10 cellular contexts compared by ENCODE assay signal in the genomic region with DNA sequence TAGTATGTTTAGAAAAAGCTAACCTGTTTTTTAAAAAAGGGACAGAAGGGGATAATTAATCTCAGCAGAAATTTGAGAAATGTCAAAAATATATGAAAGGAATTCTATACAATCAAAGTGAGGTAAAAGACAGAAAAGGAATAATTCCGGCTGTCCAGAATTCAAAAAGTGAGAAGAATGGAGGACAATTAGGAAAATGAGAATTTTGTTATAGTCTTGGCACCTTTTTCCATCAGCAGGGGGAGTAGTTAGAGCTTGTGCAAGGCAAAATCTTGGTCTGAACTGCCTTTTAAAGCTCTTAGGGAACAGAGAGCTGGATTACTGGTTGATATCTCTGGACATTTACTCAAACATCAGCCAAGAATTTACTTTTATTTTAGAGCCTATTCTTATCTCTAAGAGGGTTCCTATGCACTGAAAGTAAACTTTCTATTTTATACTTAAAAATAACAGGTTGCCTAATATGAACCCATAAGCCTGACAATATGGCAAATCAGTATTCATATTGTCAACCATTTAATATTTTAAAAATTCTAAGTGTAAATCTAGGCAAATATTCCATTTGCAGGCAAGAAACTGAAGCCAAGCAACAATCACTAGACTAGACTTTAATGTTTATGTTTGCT.
DNase-seq lines count a peak whose midpoint lies in the region; FAIRE-seq and TF ChIP-seq lines count a peak whose summit lies in the region.
"Had no signal": no experiment of that assay in that cellular context is flagged by ENCODE, and none has a peak within 500 bp of the region (broad histone marks: within the 10 kb centered on the region; RNA-seq: fewer than 3 reads in every experiment).

No MANE protein-coding gene starts in this region.

- H3K79me2 ChIP-seq in H1 (ENCODE audit: control insufficient read depth in 1 of 2, insufficient read depth in 2 of 2, low read length in 2 of 2): no peaks in the 10 kb centered on the region

- no peak overlapping the region for H4K91ac ChIP-seq in H1 (replicated peaks; ENCODE audit: insufficient read length, low read length)

- no peak overlapping the region for H3K18ac ChIP-seq in H1 (ENCODE audit: extremely low read depth, low read length)

- H2BK12ac ChIP-seq in H1 (ENCODE audit: low read depth, low read length): no peak overlapping the region

- POLR2A ChIA-PET in H1 (lab: Charles Lee; ENCODE audit: partially characterized antibody): no interaction called here

- no peak overlapping the region for H2BK5ac ChIP-seq in H1 (ENCODE audit: low read depth, low read length)

- H4K8ac ChIP-seq in H1 (ENCODE audit: extremely low read depth, insufficient read depth, low read length): no peak overlapping the region

- no peaks in the 10 kb centered on the region for H4K20me1 ChIP-seq in H1 (replicated peaks in 1 of 2; ENCODE audit: control insufficient read depth in 1 of 2, insufficient read depth in 2 of 2, low read length in 2 of 2)
- H4K20me1 ChIP-seq: BLaER1 treated with 17β-estradiol and CSF1 and Interleukin-3, amounts not matched to agents 10 nM and 100 nM had no signal

- peak in 2 of 3 experiments; percentile 49 to 63; a peak in 2 of 4 replicates for TF ChIP-seq CTCF in H1 (IDR thresholded peaks at IDR 0.05; ENCODE audit: control extremely low read depth in 1 of 3, insufficient read depth in 1 of 3, low read depth in 1 of 3, low read length in 3 of 3)
- peak; percentile 78 for TF ChIP-seq CTCF in osteocyte (IDR thresholded peaks at IDR 0.05)
- peak in 1 of 2 donors; percentile 48 for TF ChIP-seq CTCF in suprapubic skin (IDR thresholded peaks at IDR 0.05)

- H3K4me2 ChIP-seq in H1 (ENCODE audit: insufficient read depth in 1 of 2, low read depth in 2 of 2, low read length in 2 of 2): no peak overlapping the region
- H3K4me2 ChIP-seq: BLaER1 treated with 17β-estradiol and CSF1 and Interleukin-3, amounts not matched to agents 10 nM and 100 nM had no signal

- H4K5ac ChIP-seq in H1 (ENCODE audit: insufficient read length, low read depth, low read length): no peak overlapping the region

- no peak overlapping the region for H3K27ac ChIP-seq in H1 (ENCODE audit: low read depth, low read length)
- no peak overlapping the region for H3K27ac ChIP-seq in suprapubic skin
- H3K27ac ChIP-seq: BLaER1 treated with 17β-estradiol and CSF1 and Interleukin-3, amounts not matched to agents 10 nM and 100 nM; skin epidermis had no signal

- H3K9me3 ChIP-seq in H1 (ENCODE audit: insufficient read depth in 2 of 2, low read depth in 1 of 2, low read length in 1 of 2) (no peaks in the 10 kb centered on the region), suprapubic skin (no peaks in the 10 kb centered on the region)
- H3K9me3 ChIP-seq: BLaER1 treated with 17β-estradiol and CSF1 and Interleukin-3, amounts not matched to agents 10 nM and 100 nM had no signal

- H3K4me3 ChIP-seq in H1 (ENCODE audit: extremely low read depth in 1 of 4, insufficient read depth in 2 of 4, low read depth in 3 of 4, low read length in 4 of 4) (no peak overlapping the region), suprapubic skin (no peak overlapping the region)
- H3K4me3 ChIP-seq: BLaER1 treated with 17β-estradiol and CSF1 and Interleukin-3, amounts not matched to agents 10 nM and 100 nM; skin epidermis had no signal

- no peak for TF ChIP-seq EP300 in H1 (IDR thresholded peaks at IDR 0.05; ENCODE audit: borderline replicate concordance in 1 of 2, low read depth in 2 of 2, low read length in 2 of 2)
- TF ChIP-seq EP300 in suprapubic skin (IDR thresholded peaks at IDR 0.05): no peak

- H3K23ac ChIP-seq in H1 (ENCODE audit: insufficient read length): no peak overlapping the region

- no peak overlapping the region for H2BK20ac ChIP-seq in H1 (ENCODE audit: low read length)

- H3K27me3 Mint-ChIP-seq in osteocyte (ENCODE audit: unreplicated experiment): no peaks in the 10 kb centered on the region

- H3K4me1 Mint-ChIP-seq in osteocyte (ENCODE audit: unreplicated experiment): peaks cover 21% of the 10 kb centered on the region

- no peak overlapping the region for H3K9ac ChIP-seq in H1 (replicated peaks in 1 of 4; ENCODE audit: extremely low read depth in 1 of 4, low read depth in 3 of 4, low read length in 3 of 4)
- H3K9ac ChIP-seq: BLaER1 treated with 17β-estradiol and CSF1 and Interleukin-3, amounts not matched to agents 10 nM and 100 nM had no signal

- H3K4me3 Mint-ChIP-seq in osteocyte (ENCODE audit: unreplicated experiment): no peak overlapping the region

- no peak overlapping the region for H3K56ac ChIP-seq in H1 (replicated peaks; ENCODE audit: insufficient read length, low read depth, low read length)

- no peaks in the 10 kb centered on the region for H3K36me3 Mint-ChIP-seq in osteocyte (ENCODE audit: unreplicated experiment)

- FAIRE-seq in H1 (lab: Jason Lieb, UNC): no peak

- TF ChIP-seq RAD21 in H1 (IDR thresholded peaks at IDR 0.05 in 1 of 2, conservative IDR thresholded peaks at IDR 0.05 in 1 of 2; ENCODE audit: low read depth in 2 of 2, low read length in 2 of 2): peak; percentile 42 to 55

- H2AFZ ChIP-seq in H1 (ENCODE audit: low read length): no peak overlapping the region

- H2BK120ac ChIP-seq in H1 (replicated peaks; ENCODE audit: low read depth, low read length): no peak overlapping the region

- no peak overlapping the region for H3K14ac ChIP-seq in H1 (ENCODE audit: insufficient read length)

- no peaks in the 10 kb centered on the region for H3K4me1 ChIP-seq in H1 (replicated peaks in 1 of 4; ENCODE audit: control insufficient read depth in 3 of 4, insufficient read depth in 4 of 4, low read length in 3 of 4)
- H3K4me1 ChIP-seq in suprapubic skin: peaks cover 5% of the 10 kb centered on the region

- no peak overlapping the region for H2BK15ac ChIP-seq in H1 (ENCODE audit: low read length)

- TF ChIP-seq POLR2A in H1 (IDR thresholded peaks at IDR 0.05; ENCODE audit: control extremely low read depth in 1 of 2, low read depth in 2 of 2, low read length in 2 of 2): no peak
- TF ChIP-seq POLR2A in suprapubic skin (IDR thresholded peaks at IDR 0.05): no peak

- no peaks in the 10 kb centered on the region for H3K27me3 ChIP-seq in H1 (replicated peaks in 1 of 4; ENCODE audit: control insufficient read depth in 3 of 4, extremely low read depth in 1 of 4, insufficient read depth in 3 of 4, low read length in 3 of 4)
- no peaks in the 10 kb centered on the region for H3K27me3 ChIP-seq in suprapubic skin
- H3K27me3 ChIP-seq: BLaER1 treated with 17β-estradiol and CSF1 and Interleukin-3, amounts not matched to agents 10 nM and 100 nM had no signal

- H3K23me2 ChIP-seq in H1 (ENCODE audit: low read depth, low read length): no peaks in the 10 kb centered on the region

- H3K27ac Mint-ChIP-seq in osteocyte (ENCODE audit: unreplicated experiment): no peak overlapping the region

- WGBS in H1 (ENCODE audit: extremely low coverage in 1 of 2, insufficient coverage in 1 of 2, insufficient read length in 1 of 2, insufficient replicate concordance in 2 of 2, low coverage in 1 of 2, low lambda C conversion rate in 2 of 2, missing lambda C conversion rate in 1 of 2), 2 experiments: 78% methylated on average over 1 of the region's 1 CpG; no CpG with 5 or more reads in 1 of the 2 experiments
- WGBS in suprapubic skin: 68% methylated on average over 1 of the region's 1 CpG

- DNase-seq in NCI-H146 (lab: John Stamatoyannopoulos, UW): peak; percentile 2
- DNase-seq in NCI-H146 treated with DMSO at 0.1 percent for 48 hours (lab: John Stamatoyannopoulos, UW; ENCODE audit: unreplicated experiment): no peak
- peak; percentile 46 for DNase-seq in NCI-H460 (ENCODE audit: extremely low read depth, low read depth)
- no peak for DNase-seq in H1 (ENCODE audit: low read depth in 1 of 2, low spot score in 2 of 2)
- no peak for DNase-seq in osteocyte (ENCODE audit: extremely low spot score, unreplicated experiment)
- DNase-seq in suprapubic skin (ENCODE audit: low spot score in 2 of 2): no peak
- DNase-seq in NCI-H2029 treated with DMSO at 0.1 percent for 48 hours (lab: John Stamatoyannopoulos, UW): no peak
- DNase-seq in NCI-H526 treated with DMSO at 0.1 percent for 48 hours (lab: John Stamatoyannopoulos, UW): no peak

- H3K36me3 ChIP-seq in H1 (ENCODE audit: control insufficient read depth in 2 of 4, insufficient read depth in 4 of 4, low read length in 3 of 4) (no peaks in the 10 kb centered on the region), suprapubic skin (no peaks in the 10 kb centered on the region)
- H3K36me3 ChIP-seq: BLaER1 treated with 17β-estradiol and CSF1 and Interleukin-3, amounts not matched to agents 10 nM and 100 nM had no signal

- CTCF ChIA-PET in H1 (lab: Charles Lee; ENCODE audit: partially characterized antibody): interaction anchor here (0.8 to 11.2 kb wide), 18 partner anchors 9 to 578 kb away, joined by 3 to 151 read pairs (median 4); no protein-coding TSS in a partner anchor

- no peaks in the 10 kb centered on the region for H3K79me1 ChIP-seq in H1 (ENCODE audit: low read depth, low read length)

- H2AK5ac ChIP-seq in H1 (ENCODE audit: low read depth, low read length): no peak overlapping the region

- H3K9me3 Mint-ChIP-seq in osteocyte (ENCODE audit: unreplicated experiment): no peaks in the 10 kb centered on the region

- H3K4ac ChIP-seq in H1 (replicated peaks; ENCODE audit: insufficient read length, low read depth, low read length): no peak overlapping the region

TF ChIP-seq in H1, 55 proteins besides CTCF, POLR2A, EP300 and RAD21:
- TF ChIP-seq TEAD4 (IDR thresholded peaks at IDR 0.05; ENCODE audit: low read depth, low read length) (no peak), BCL11A (IDR thresholded peaks at IDR 0.05; ENCODE audit: low read depth in 2 of 2, low read length in 2 of 2) (no peak), KDM5A (IDR thresholded peaks at IDR 0.05; ENCODE audit: low read length) (no peak), RBBP5 (IDR thresholded peaks at IDR 0.05; ENCODE audit: borderline replicate concordance, low read depth, low read length) (no peak), NRF1 (IDR thresholded peaks at IDR 0.05; ENCODE audit: low read depth, low read length) (no peak), PHF8 (conservative IDR thresholded peaks at IDR 0.05; ENCODE audit: low read depth, low read length) (no peak), CEBPB (IDR thresholded peaks at IDR 0.05; ENCODE audit: low read depth, low read length) (no peak)
- TF ChIP-seq, protein P1, sequence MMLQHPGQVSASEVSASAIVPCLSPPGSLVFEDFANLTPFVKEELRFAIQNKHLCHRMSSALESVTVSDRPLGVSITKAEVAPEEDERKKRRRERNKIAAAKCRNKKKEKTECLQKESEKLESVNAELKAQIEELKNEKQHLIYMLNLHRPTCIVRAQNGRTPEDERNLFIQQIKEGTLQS (IDR thresholded peaks at IDR 0.05; ENCODE audit: insufficient read depth, low read depth, low read length): no peak
- TF ChIP-seq, protein P2, sequence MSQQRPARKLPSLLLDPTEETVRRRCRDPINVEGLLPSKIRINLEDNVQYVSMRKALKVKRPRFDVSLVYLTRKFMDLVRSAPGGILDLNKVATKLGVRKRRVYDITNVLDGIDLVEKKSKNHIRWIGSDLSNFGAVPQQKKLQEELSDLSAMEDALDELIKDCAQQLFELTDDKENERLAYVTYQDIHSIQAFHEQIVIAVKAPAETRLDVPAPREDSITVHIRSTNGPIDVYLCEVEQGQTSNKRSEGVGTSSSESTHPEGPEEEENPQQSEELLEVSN (IDR thresholded peaks at IDR 0.05): no peak

Comparison
In these comparisons a context has a peak if more than half of its experiments do, and no peak if none do; other contexts are left out.
1. DNase-seq: peak in NCI-H146 (single experiment) and NCI-H460 (single experiment); none in NCI-H146 treated with DMSO at 0.1 percent for 48 hours (single experiment), H1 (0 of 2), osteocyte (single experiment), suprapubic skin (0 of 2), NCI-H2029 treated with DMSO at 0.1 percent for 48 hours (single experiment) and NCI-H526 treated with DMSO at 0.1 percent for 48 hours (single experiment).